Comparison of ENCODE assay signal across 15 cellular contexts in the genomic region with DNA sequence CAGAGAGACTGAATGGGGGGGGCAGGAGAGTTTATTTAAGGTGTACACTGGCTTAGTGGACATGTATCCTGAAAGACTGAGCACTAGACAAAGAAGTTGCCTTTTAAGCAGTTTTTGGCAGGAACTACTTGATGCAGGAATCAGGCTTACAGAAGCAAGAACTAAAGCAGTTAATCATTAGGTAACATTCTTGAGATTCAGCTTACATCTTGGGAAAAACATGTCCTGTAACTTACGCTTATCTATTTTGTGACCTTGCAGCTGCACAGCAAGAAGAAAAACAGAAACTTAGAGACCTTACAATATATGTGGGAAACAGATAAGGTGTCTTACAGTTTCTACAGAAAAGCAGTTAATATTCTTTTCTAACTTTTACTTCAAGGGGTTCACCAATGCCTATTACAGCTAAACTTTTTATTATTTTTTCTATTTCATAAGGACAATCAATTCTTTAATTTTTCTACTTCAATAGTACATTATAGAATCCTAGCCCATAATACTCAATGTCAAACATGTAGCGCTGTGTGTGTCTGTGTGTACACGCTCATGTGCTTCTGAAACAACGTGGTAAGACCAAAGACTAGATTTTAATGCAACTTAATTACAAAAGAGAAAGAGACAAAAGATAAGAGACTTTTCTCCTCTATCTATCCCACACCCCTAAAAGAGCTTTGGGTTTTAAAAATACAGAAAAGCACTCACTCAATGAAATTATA.
"Had no signal": no experiment of that assay in that cellular context is flagged by ENCODE, and none has a peak within 500 bp of the region (broad histone marks: within the 10 kb centered on the region; RNA-seq: fewer than 3 reads in every experiment).

No MANE protein-coding gene starts in this region.

- H3K27ac Mint-ChIP-seq: activated CD4-positive, alpha-beta memory T cell treated with anti-CD3 and anti-CD28 coated beads, Interleukin-2, amount 10 ng/mL, durations not matched to agents 7 days and 5 days; activated naive CD8-positive, alpha-beta T cell treated with anti-CD3 and anti-CD28 coated beads for 36 hours had no signal

- H3K9me3 ChIP-seq: colonic mucosa, prostate gland had no signal

- H3K27me3 ChIP-seq: ascending aorta, colonic mucosa, heart right ventricle, sigmoid colon, suprapubic skin had no signal

- H3K4me3 Mint-ChIP-seq: activated CD4-positive, alpha-beta memory T cell treated with anti-CD3 and anti-CD28 coated beads, Interleukin-2, amount 10 ng/mL, durations not matched to agents 7 days and 5 days; activated naive CD8-positive, alpha-beta T cell treated with anti-CD3 and anti-CD28 coated beads for 36 hours had no signal

- H3K27ac ChIP-seq: ascending aorta, colonic mucosa, heart right ventricle, prostate gland, sigmoid colon, suprapubic skin had no signal

- FAIRE-seq: frontal cortex, kidney had no signal

- DNase-seq: activated CD4-positive, alpha-beta memory T cell treated with anti-CD3 and anti-CD28 coated beads, Interleukin-2, amount 10 ng/mL, durations not matched to agents 7 days and 5 days; activated gamma-delta T cell treated with Interleukin-2 at 50 U/mL for 16 hours; activated naive CD8-positive, alpha-beta T cell treated with anti-CD3 and anti-CD28 coated beads for 36 hours; activated T-cell treated with anti-CD3 and anti-CD28 coated beads, Interleukin-2, amount 50 U/mL, for 48 hours; colonic mucosa; heart right ventricle; kidney; naive B cell; sigmoid colon; stimulated activated naive CD4-positive, alpha-beta T cell treated with Interleukin-2 at 50 U/mL for 16 hours; T-helper 2 cell had no signal

- H3K36me3 ChIP-seq: colonic mucosa, prostate gland, sigmoid colon, suprapubic skin had no signal

- H3K4me1 ChIP-seq: ascending aorta, colonic mucosa, prostate gland, suprapubic skin had no signal

- H3K36me3 Mint-ChIP-seq: activated naive CD8-positive, alpha-beta T cell treated with anti-CD3 and anti-CD28 coated beads for 36 hours had no signal

- H3K27me3 Mint-ChIP-seq: activated CD4-positive, alpha-beta memory T cell treated with anti-CD3 and anti-CD28 coated beads, Interleukin-2, amount 10 ng/mL, durations not matched to agents 7 days and 5 days; activated naive CD8-positive, alpha-beta T cell treated with anti-CD3 and anti-CD28 coated beads for 36 hours; naive B cell had no signal

- H3K4me1 Mint-ChIP-seq: activated CD4-positive, alpha-beta memory T cell treated with anti-CD3 and anti-CD28 coated beads, Interleukin-2, amount 10 ng/mL, durations not matched to agents 7 days and 5 days; activated naive CD8-positive, alpha-beta T cell treated with anti-CD3 and anti-CD28 coated beads for 36 hours; naive B cell had no signal

- H3K4me3 ChIP-seq: ascending aorta, colonic mucosa, heart right ventricle, prostate gland, sigmoid colon, suprapubic skin had no signal
